Comparison of ENCODE assay signal across 15 cellular contexts in the genomic region with DNA sequence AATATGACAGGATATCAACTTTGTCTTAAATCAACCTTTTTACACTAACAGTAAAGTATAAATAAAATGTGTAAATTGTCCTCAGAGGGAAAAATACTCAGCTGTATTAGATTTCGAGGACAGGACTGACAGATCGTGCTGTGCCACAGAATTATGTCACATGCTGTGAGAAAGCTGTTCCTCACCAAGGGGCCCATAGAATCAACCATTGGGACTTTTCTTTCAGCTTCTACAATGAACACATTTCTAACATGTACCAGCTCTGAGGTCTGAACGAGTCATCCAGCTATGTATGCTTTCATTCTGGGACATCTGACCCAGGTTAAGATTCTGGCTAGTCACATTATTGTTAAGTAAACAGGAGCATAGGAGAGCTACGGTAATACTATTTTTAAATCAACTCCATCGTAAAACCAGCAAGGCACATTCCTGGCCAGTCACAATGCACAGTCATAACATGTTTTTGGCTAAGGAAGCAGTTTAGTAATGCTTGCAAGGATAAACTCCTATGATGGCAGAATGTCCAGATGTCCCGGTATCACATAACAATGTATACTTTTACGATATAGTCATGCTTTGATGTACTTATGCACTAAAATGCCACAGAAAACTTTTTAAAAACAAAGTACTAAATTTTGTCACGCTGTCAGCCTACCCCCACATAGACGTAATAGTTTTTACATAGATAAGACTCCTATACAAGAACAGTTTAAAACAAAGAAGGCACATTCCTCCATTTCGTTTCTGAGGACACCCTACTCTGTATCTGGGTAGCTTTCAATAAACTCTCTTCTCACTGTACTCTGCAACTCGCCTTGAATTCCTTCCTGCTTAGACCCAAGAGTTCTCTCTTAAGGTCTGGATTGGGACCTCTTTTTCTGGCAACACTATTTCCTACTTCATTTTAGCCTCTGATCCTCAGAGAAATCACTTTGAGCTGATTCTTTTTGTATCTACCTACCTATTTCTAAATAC. TPM values are rescaled to one million over a fixed set of nuclear protein-coding genes. Genes with fewer than 3 reads are reported as not detected.
DNase-seq lines count a peak whose midpoint lies in the region; FAIRE-seq and TF ChIP-seq lines count a peak whose summit lies in the region.
"Had no signal": no experiment of that assay in that cellular context is flagged by ENCODE, and none has a peak within 500 bp of the region (broad histone marks: within the 10 kb centered on the region; RNA-seq: fewer than 3 reads in every experiment).

No MANE protein-coding gene starts in this region.

- H2BK15ac ChIP-seq in mesenchymal stem cell (ENCODE audit: low read depth, poor library complexity, severe bottlenecking), result no peak overlapping the region

- TF ChIP-seq CTCF in HFF-Myc (IDR thresholded peaks at IDR 0.05; ENCODE audit: low read depth, low read length, missing control alignments) (no peak), bronchial epithelial cell (IDR thresholded peaks at IDR 0.05; ENCODE audit: insufficient read depth, low read length, severe bottlenecking) (no peak)

- no peak overlapping the region for H3K23ac ChIP-seq in mesenchymal stem cell (ENCODE audit: low read length in 2 of 2)

- H3K4me1 ChIP-seq in mesenchymal stem cell (ENCODE audit: control insufficient read depth, insufficient read depth, low read depth, low read length), result peaks cover 2% of the 10 kb centered on the region

- no peak overlapping the region for H2BK5ac ChIP-seq in mesenchymal stem cell (ENCODE audit: low read depth, low read length, poor library complexity, severe bottlenecking)

- H3K27me3 ChIP-seq in bronchial epithelial cell (ENCODE audit: control insufficient read depth, insufficient read depth, low read length) (no peaks in the 10 kb centered on the region), mesenchymal stem cell (ENCODE audit: control insufficient read depth in 1 of 2, insufficient read depth in 1 of 2, low read length in 2 of 2) (no peaks in the 10 kb centered on the region)

- no peak overlapping the region for H2AFZ ChIP-seq in mesenchymal stem cell (ENCODE audit: low read depth, low read length)

- H3K79me1 ChIP-seq in mesenchymal stem cell (replicated peaks; ENCODE audit: low read length, poor library complexity, severe bottlenecking), result no peaks in the 10 kb centered on the region

- FAIRE-seq in bronchial epithelial cell (lab: Jason Lieb, UNC) (no peak), urothelium cell line (lab: Jason Lieb, UNC) (peak; percentile 42)

- peak overlapping the region; percentile 49 for H3K27ac ChIP-seq in mesenchymal stem cell (ENCODE audit: low read length, poor library complexity, severe bottlenecking)

- no peak overlapping the region for H3K18ac ChIP-seq in mesenchymal stem cell (ENCODE audit: low read depth in 1 of 2, low read length in 2 of 2)

- H3K9ac ChIP-seq in mesenchymal stem cell (ENCODE audit: low read length), result peak overlapping the region; percentile 57

- no peaks in the 10 kb centered on the region for H3K9me3 ChIP-seq in mesenchymal stem cell (ENCODE audit: control insufficient read depth, low read length)

- H3K4me2 ChIP-seq in mesenchymal stem cell (ENCODE audit: low read length, poor library complexity, severe bottlenecking), result no peak overlapping the region

- H3K36me3 ChIP-seq in bronchial epithelial cell (ENCODE audit: control insufficient read depth, insufficient read depth, low read length) (no peaks in the 10 kb centered on the region), mesenchymal stem cell (ENCODE audit: control insufficient read depth in 1 of 2, insufficient read depth in 2 of 2, low read depth in 1 of 2, low read length in 2 of 2) (no peaks in the 10 kb centered on the region)

- no peak overlapping the region for H2AK5ac ChIP-seq in mesenchymal stem cell (ENCODE audit: low read length, severe bottlenecking)

- H4K91ac ChIP-seq in mesenchymal stem cell (ENCODE audit: low read length), result no peak overlapping the region

- WGBS in mesenchymal stem cell, result 48% methylated on average over 10 of the region's 11 CpGs

- no peak overlapping the region for H3K4ac ChIP-seq in mesenchymal stem cell (ENCODE audit: low read depth in 1 of 2, low read length in 2 of 2)

- H4K8ac ChIP-seq in mesenchymal stem cell (ENCODE audit: low read length), result no peak overlapping the region

- H3K14ac ChIP-seq in mesenchymal stem cell (ENCODE audit: low read length in 2 of 2), result no peak overlapping the region

- DNase-seq in HFF-Myc (ENCODE audit: extremely low read depth, low read depth), result peak; percentile 94
- peak; percentile 84 for DNase-seq in bronchial epithelial cell (ENCODE audit: low read depth)
- DNase-seq in mesenchymal stem cell, result peak; percentile 76
- peak; percentile 16 for DNase-seq in urothelium cell line (ENCODE audit: low spot score)
- DNase-seq in T-helper 2 cell, result no peak
- DNase-seq in nucleus accumbens (lab: John Stamatoyannopoulos, UW), result no peak
- DNase-seq in SK-N-DZ (ENCODE audit: low spot score), result no peak
- DNase-seq in SKM-1 treated with dmso at 0.1 percent for 144 hours (lab: John Stamatoyannopoulos, UW; ENCODE audit: unreplicated experiment), result no peak
- DNase-seq: DMS79; natural killer cell; NCI-H226; Right ventricle myocardium superior; stimulated activated CD4-positive, alpha-beta T cell treated with anti-CD3 and anti-CD28 coated beads, Interleukin-4, amount 100 ng/mL, for 24 hours; substantia nigra had no signal

- no peak overlapping the region for H2BK120ac ChIP-seq in mesenchymal stem cell (ENCODE audit: low read depth, low read length)

- no peak overlapping the region for H3K4me3 ChIP-seq in HFF-Myc (replicated peaks; ENCODE audit: low read depth, low read length)
- H3K4me3 ChIP-seq in bronchial epithelial cell (ENCODE audit: low read depth, low read length), result no peak overlapping the region
- peak overlapping the region in 1 of 2 experiments; percentile 56 for H3K4me3 ChIP-seq in mesenchymal stem cell (ENCODE audit: insufficient read depth in 1 of 2, low read depth in 1 of 2, low read length in 2 of 2)

- H2BK12ac ChIP-seq in mesenchymal stem cell (ENCODE audit: low read length in 2 of 2), result no peak overlapping the region

RNA-seq across cellular contexts. Expression of a gene that starts 27.4 kb away (rescaled TPM):
- total RNA-seq in bronchial epithelial cell, result 2.6 and 3.2 TPM in 2 replicates
- 0.70 TPM for polyA plus RNA-seq in mesenchymal stem cell (2013, experiment 1 of 2)
- polyA plus RNA-seq in mesenchymal stem cell (2013, experiment 2 of 2), result 0.81 TPM
- polyA plus RNA-seq in SK-N-DZ (2014; cell fraction: cytosol; rRNA removed), result 0.65 and 0.97 TPM in 2 replicates
- polyA plus RNA-seq in SK-N-DZ (2014; cell fraction: nucleus; rRNA removed), result 1.1 and 2.4 TPM in 2 replicates
- total RNA-seq: activated T-helper 2 cell treated with anti-CD3 and anti-CD28 coated beads, Interferon-gamma antibody, Interleukin-2, Interleukin-4, amounts not matched to agents 10 μg/mL and 5 μg/mL and 100 μg/mL, durations not matched to agents 14 hours and 24 hours and 36 hours; natural killer cell had no signal

RNA-seq across cellular contexts. Expression of a gene that starts 27.5 kb away (rescaled TPM):
- under 0.01 and 0.13 TPM in 2 replicates for total RNA-seq in bronchial epithelial cell
- polyA plus RNA-seq in mesenchymal stem cell (2013, experiment 1 of 2), result not detected
- polyA plus RNA-seq in mesenchymal stem cell (2013, experiment 2 of 2), result 0.01 TPM
- not detected in 2 replicates for polyA plus RNA-seq in SK-N-DZ (2014; cell fraction: cytosol; rRNA removed)
- 0.04 TPM in 1 of 2 replicates, not detected in the other for polyA plus RNA-seq in SK-N-DZ (2014; cell fraction: nucleus; rRNA removed)
- total RNA-seq: natural killer cell, Right ventricle myocardium superior had no signal

Comparison
In these comparisons a context has a peak if more than half of its experiments do, and no peak if none do; other contexts are left out.
1. DNase-seq: peak in HFF-Myc (single experiment), bronchial epithelial cell (single experiment), mesenchymal stem cell (single experiment) and urothelium cell line (single experiment); none in T-helper 2 cell (0 of 5), nucleus accumbens (0 of 56), SK-N-DZ (single experiment) and SKM-1 treated with dmso at 0.1 percent for 144 hours (single experiment).